16 cellular contexts compared by ENCODE assay signal in genomic region chr2:174138161-174138560, GRCh38.
DNase-seq lines count a peak whose midpoint lies in the region; ATAC-seq, FAIRE-seq and TF ChIP-seq lines count a peak whose summit lies in the region.
"Had no signal": no experiment of that assay in that cellular context is flagged by ENCODE, and none has a peak within 500 bp of the region (broad histone marks: within the 10 kb centered on the region; RNA-seq: fewer than 3 reads in every experiment).

No MANE protein-coding gene starts in this region.

- H3K27me3 Mint-ChIP-seq in progenitor cell of endocrine pancreas = no peaks in the 10 kb centered on the region

- no peak overlapping the region for H3K4me3 Mint-ChIP-seq in progenitor cell of endocrine pancreas (ENCODE audit: low read depth)

- H3K27me3 ChIP-seq in MM.1S (replicated peaks; ENCODE audit: insufficient read depth, low read length) = no peaks in the 10 kb centered on the region
- H3K27me3 ChIP-seq in H1 (replicated peaks in 1 of 4; ENCODE audit: control insufficient read depth in 3 of 4, extremely low read depth in 1 of 4, insufficient read depth in 3 of 4, low read length in 3 of 4) = no peaks in the 10 kb centered on the region
- H3K27me3 ChIP-seq: tibial nerve had no signal

- H3K4ac ChIP-seq in H1 (replicated peaks; ENCODE audit: insufficient read length, low read depth, low read length) = no peak overlapping the region

- POLR2A ChIA-PET in H1 (lab: Charles Lee; ENCODE audit: partially characterized antibody) = no interaction called here

- peaks cover 7% of the 10 kb centered on the region; the same call in 1 of the 2 replicates for H3K79me2 ChIP-seq in MM.1S (ENCODE audit: low read length)
- no peaks in the 10 kb centered on the region for H3K79me2 ChIP-seq in H1 (ENCODE audit: control insufficient read depth in 1 of 2, insufficient read depth in 2 of 2, low read length in 2 of 2)

- H3K27ac ChIP-seq in MM.1S (ENCODE audit: low read length) (no peak overlapping the region), H1 (ENCODE audit: low read depth, low read length) (no peak overlapping the region)
- H3K27ac ChIP-seq: tibial nerve had no signal

- H2AFZ ChIP-seq in MM.1S (ENCODE audit: low read length) (no peak overlapping the region), H1 (ENCODE audit: low read length) (no peak overlapping the region)

- H2BK120ac ChIP-seq in H1 (replicated peaks; ENCODE audit: low read depth, low read length) = no peak overlapping the region

- H2BK15ac ChIP-seq in H1 (ENCODE audit: low read length) = no peak overlapping the region

- DNase-seq in NCI-H1105 treated with DMSO at 0.1 percent for 48 hours (lab: John Stamatoyannopoulos, UW) = peak; percentile 30
- DNase-seq in NCI-H1105 (lab: John Stamatoyannopoulos, UW) = no peak
- no peak for DNase-seq in MM.1S
- DNase-seq in H1 (ENCODE audit: low read depth in 1 of 2, low spot score in 2 of 2) = no peak
- DNase-seq in progenitor cell of endocrine pancreas (ENCODE audit: low spot score, unreplicated experiment) = no peak
- no peak for DNase-seq in ecto neural progenitor cell (ENCODE audit: low spot score)
- DNase-seq: activated T-cell treated with anti-CD3 and anti-CD28 coated beads for 4 hours; HCEC 1CT; midbrain; NCI-H1092; NK-92 treated with Interleukin-12 subunit alpha and Interleukin-12 subunit beta, amount 100 ng/mL, for 24 hours; T-helper 9 cell had no signal

- no peak for TF ChIP-seq EP300 in H1 (IDR thresholded peaks at IDR 0.05; ENCODE audit: borderline replicate concordance in 1 of 2, low read depth in 2 of 2, low read length in 2 of 2)

- no peak for ATAC-seq in GM18519 (IDR thresholded peaks at IDR 0.05; ENCODE audit: low FRiP score, unreplicated experiment)
- ATAC-seq in HG02981 (IDR thresholded peaks at IDR 0.05; ENCODE audit: unreplicated experiment) = no peak

- no peaks in the 10 kb centered on the region for H3K23me2 ChIP-seq in H1 (ENCODE audit: low read depth, low read length)

- H3K36me3 Mint-ChIP-seq in progenitor cell of endocrine pancreas (ENCODE audit: insufficient read depth) = peaks cover 36% of the 10 kb centered on the region

- no peak overlapping the region for H4K8ac ChIP-seq in H1 (ENCODE audit: extremely low read depth, insufficient read depth, low read length)

- H3K18ac ChIP-seq in H1 (ENCODE audit: extremely low read depth, low read length) = no peak overlapping the region

- no peak overlapping the region for H3K14ac ChIP-seq in H1 (ENCODE audit: insufficient read length)

- no peak overlapping the region for H3K9ac ChIP-seq in MM.1S (ENCODE audit: low read length)
- H3K9ac ChIP-seq in H1 (replicated peaks in 1 of 4; ENCODE audit: extremely low read depth in 1 of 4, low read depth in 3 of 4, low read length in 3 of 4) = no peak overlapping the region

- CTCF ChIA-PET in H1 (lab: Charles Lee; ENCODE audit: partially characterized antibody) = interaction anchor here (0.9 to 2.6 kb wide), 26 partner anchors 8 to 206 kb away, joined by 3 to 14 read pairs (median 4); no protein-coding TSS in a partner anchor

- 82% methylated on average over 4 of the region's 4 CpGs; no CpG with 5 or more reads in 1 of the 2 experiments for WGBS in H1 (ENCODE audit: extremely low coverage in 1 of 2, insufficient coverage in 1 of 2, insufficient read length in 1 of 2, insufficient replicate concordance in 2 of 2, low coverage in 1 of 2, low lambda C conversion rate in 2 of 2, missing lambda C conversion rate in 1 of 2), 2 experiments

- no peaks in the 10 kb centered on the region for H3K9me2 ChIP-seq in MM.1S (replicated peaks; ENCODE audit: insufficient read depth, low read length)

- no peaks in the 10 kb centered on the region; the same call in 1 of the 2 replicates for H3K79me1 ChIP-seq in H1 (ENCODE audit: low read depth, low read length)

- no peak overlapping the region for H3K27ac Mint-ChIP-seq in progenitor cell of endocrine pancreas

- H3K4me1 ChIP-seq in MM.1S (ENCODE audit: low read length) (no peaks in the 10 kb centered on the region), H1 (replicated peaks in 1 of 4; ENCODE audit: control insufficient read depth in 3 of 4, insufficient read depth in 4 of 4, low read length in 3 of 4) (no peaks in the 10 kb centered on the region)
- H3K4me1 ChIP-seq: tibial nerve had no signal

- TF ChIP-seq RAD21 in H1 (IDR thresholded peaks at IDR 0.05 in 1 of 2, conservative IDR thresholded peaks at IDR 0.05 in 1 of 2; ENCODE audit: low read depth in 2 of 2, low read length in 2 of 2) = peak; percentile 48 to 64; a peak in 3 of 4 replicates

- no peaks in the 10 kb centered on the region; the same call in 1 of the 2 replicates for H3F3A ChIP-seq in MM.1S (ENCODE audit: insufficient read depth, low read length)

- no peak for TF ChIP-seq POLR2A in H1 (IDR thresholded peaks at IDR 0.05; ENCODE audit: control extremely low read depth in 1 of 2, low read depth in 2 of 2, low read length in 2 of 2)

- H3K4me3 ChIP-seq in MM.1S (ENCODE audit: low read length) = no peak overlapping the region
- H3K4me3 ChIP-seq in H1 (ENCODE audit: extremely low read depth in 1 of 4, insufficient read depth in 2 of 4, low read depth in 3 of 4, low read length in 4 of 4) = no peak overlapping the region
- H3K4me3 ChIP-seq: tibial nerve had no signal

- FAIRE-seq in H1 (lab: Jason Lieb, UNC) = peak; percentile 72
- FAIRE-seq: astrocyte had no signal

- TF ChIP-seq CTCF in MM.1S (IDR thresholded peaks at IDR 0.05; ENCODE audit: low read length) (peak; percentile 28), H1 (IDR thresholded peaks at IDR 0.05; ENCODE audit: control extremely low read depth in 1 of 3, insufficient read depth in 1 of 3, low read depth in 1 of 3, low read length in 3 of 3) (peak in 2 of 3 experiments; percentile 35 to 59; a peak in 3 of 4 replicates), progenitor cell of endocrine pancreas (IDR thresholded peaks at IDR 0.05; ENCODE audit: unreplicated experiment) (peak; percentile 14)

- H3K23ac ChIP-seq in H1 (ENCODE audit: insufficient read length) = no peak overlapping the region

- no peak overlapping the region for H3K56ac ChIP-seq in H1 (replicated peaks; ENCODE audit: insufficient read length, low read depth, low read length)

- H4K5ac ChIP-seq in H1 (ENCODE audit: insufficient read length, low read depth, low read length) = no peak overlapping the region

- H2BK20ac ChIP-seq in H1 (ENCODE audit: low read length) = no peak overlapping the region

- H3K9me3 ChIP-seq in MM.1S (replicated peaks; ENCODE audit: insufficient read depth, low read length) = no peaks in the 10 kb centered on the region
- peaks cover 5 to 6% of the 10 kb centered on the region in 2 experiments; a peak in 2 of 4 replicates for H3K9me3 ChIP-seq in H1 (ENCODE audit: insufficient read depth in 2 of 2, low read depth in 1 of 2, low read length in 1 of 2)

- H3K9me3 Mint-ChIP-seq in progenitor cell of endocrine pancreas (ENCODE audit: low read depth) = peaks cover 12% of the 10 kb centered on the region

- H2BK12ac ChIP-seq in H1 (ENCODE audit: low read depth, low read length) = no peak overlapping the region

- H2AK5ac ChIP-seq in H1 (ENCODE audit: low read depth, low read length) = no peak overlapping the region

- no peaks in the 10 kb centered on the region; the same call in 1 of the 2 replicates for H3K36me3 ChIP-seq in MM.1S (replicated peaks; ENCODE audit: insufficient read depth, low read length)
- peaks cover 0 to 8% (median 3%) of the 10 kb centered on the region in 4 experiments; a peak in 3 of 8 replicates for H3K36me3 ChIP-seq in H1 (ENCODE audit: control insufficient read depth in 2 of 4, insufficient read depth in 4 of 4, low read length in 3 of 4)

- no peak overlapping the region for H2BK5ac ChIP-seq in H1 (ENCODE audit: low read depth, low read length)

- H4K91ac ChIP-seq in H1 (replicated peaks; ENCODE audit: insufficient read length, low read length) = no peak overlapping the region

- H4K20me1 ChIP-seq in MM.1S (ENCODE audit: insufficient read depth, low read length) = no peaks in the 10 kb centered on the region
- H4K20me1 ChIP-seq in H1 (replicated peaks in 1 of 2; ENCODE audit: control insufficient read depth in 1 of 2, insufficient read depth in 2 of 2, low read length in 2 of 2) = no peaks in the 10 kb centered on the region

- no peaks in the 10 kb centered on the region for H3K4me1 Mint-ChIP-seq in progenitor cell of endocrine pancreas (ENCODE audit: low read depth)

- H3K4me2 ChIP-seq in MM.1S (ENCODE audit: low read depth, low read length) (no peak overlapping the region), H1 (ENCODE audit: insufficient read depth in 1 of 2, low read depth in 2 of 2, low read length in 2 of 2) (no peak overlapping the region)

TF ChIP-seq in H1, 55 proteins besides CTCF, POLR2A, EP300 and RAD21 (continues in another document):
- TF ChIP-seq SIX5 (IDR thresholded peaks at IDR 0.05; ENCODE audit: low read depth, low read length) (no peak), CBX5 (IDR thresholded peaks at IDR 0.05; ENCODE audit: low read depth, low read length) (no peak), CTBP2 (IDR thresholded peaks at IDR 0.05; ENCODE audit: borderline replicate concordance, insufficient read depth, insufficient read length, low read length) (no peak)
